27 cellular contexts compared by ENCODE assay signal in the genomic region with DNA sequence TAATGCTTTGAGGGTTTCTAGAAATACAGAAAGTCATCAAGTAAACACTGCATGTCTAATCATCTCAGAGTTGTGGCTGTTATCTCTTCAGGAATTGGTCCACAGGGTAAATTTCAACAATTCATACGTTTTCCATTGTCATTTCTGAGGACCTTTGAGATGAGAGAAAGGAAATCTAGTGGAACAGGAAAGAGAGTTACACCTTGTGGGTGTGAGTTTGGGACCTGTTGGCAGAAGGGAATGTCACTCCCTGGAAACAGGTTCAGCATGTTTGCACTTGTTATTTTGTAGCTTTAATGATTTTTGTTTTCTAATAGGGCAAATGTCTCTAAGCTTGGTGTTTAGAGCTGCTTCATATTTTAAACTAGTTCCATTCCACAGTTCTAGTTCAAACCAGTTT. TPM values are rescaled to one million over a fixed set of nuclear protein-coding genes. Genes with fewer than 3 reads are reported as not detected.
A peak's percentile ranks its signal among the peaks of the same experiment; 100 is the strongest.
DNase-seq lines count a peak whose midpoint lies in the region; ATAC-seq and TF ChIP-seq lines count a peak whose summit lies in the region.
"Had no signal": no experiment of that assay in that cellular context is flagged by ENCODE, and none has a peak within 500 bp of the region (broad histone marks: within the 10 kb centered on the region; RNA-seq: fewer than 3 reads in every experiment).

No MANE protein-coding gene starts in this region.

- TF ChIP-seq CTCF in IMR-90 (conservative IDR thresholded peaks at IDR 0.05; ENCODE audit: low read depth, low read length) (no peak), PC-3 (conservative IDR thresholded peaks at IDR 0.05; ENCODE audit: low read depth, low read length) (no peak), smooth muscle cell (IDR thresholded peaks at IDR 0.05; ENCODE audit: borderline replicate concordance, insufficient read depth, poor library complexity, severe bottlenecking) (no peak)

- H2AFZ ChIP-seq in IMR-90 (replicated peaks; ENCODE audit: low read length, poor library complexity) (no peak overlapping the region), PC-3 (ENCODE audit: low read length) (no peak overlapping the region), smooth muscle cell (ENCODE audit: low read depth) (no peak overlapping the region)
- H2AFZ ChIP-seq: hepatocyte had no signal

- dilution Hi-C loops in IMR-90 (cut with HindIII; ENCODE audit: low sequenced_read_pairs, unreplicated experiment): no loop called here

- no TSS peak for BruUV-seq in IMR-90 (replicated peaks; lab: Mats Ljungman, UMichigan)
- no TSS peak for BruUV-seq in PC-3 (replicated peaks; lab: Mats Ljungman, UMichigan)

- no peak overlapping the region for H4K91ac ChIP-seq in IMR-90 (ENCODE audit: insufficient read depth, low read depth, low read length)

- no peaks in the 10 kb centered on the region for H3K9me2 ChIP-seq in PC-3 (replicated peaks; ENCODE audit: low read length)

- no peak overlapping the region for H3K56ac ChIP-seq in IMR-90 (ENCODE audit: extremely low read depth, insufficient read depth, low read length)

- intact Hi-C loops in IMR-90 (cut with micrococcal nuclease): no loop called here
- intact Hi-C loops in PC-3 (cut with micrococcal nuclease): loop anchor here (5.0 kb wide), 1 partner anchor 301 kb away; a partner anchor contains a TSS

- H3K18ac ChIP-seq in IMR-90 (ENCODE audit: low read depth, low read length): no peak overlapping the region

- H2AK9ac ChIP-seq in IMR-90 (replicated peaks; ENCODE audit: low read depth, low read length, poor library complexity): no peak overlapping the region

- no peak for DNase-seq in IMR-90
- DNase-seq in PC-3: no peak
- no peak for DNase-seq in smooth muscle cell (lab: John Stamatoyannopoulos, UW; ENCODE audit: unreplicated experiment)
- DNase-seq in activated CD4-positive, CD25-positive, alpha-beta regulatory T cell treated with anti-CD3 and anti-CD28 coated beads, Interleukin-2, amount 50 U/mL, for 72 hours: no peak
- DNase-seq in mucosa of gallbladder (ENCODE audit: low spot score): no peak
- DNase-seq: activated CD4-positive, CD25-positive, alpha-beta regulatory T cell; activated CD8-positive, alpha-beta memory T cell treated with anti-CD3 and anti-CD28 coated beads, Interleukin-2, amount 10 ng/mL, durations not matched to agents 7 days and 5 days; activated naive CD4-positive, alpha-beta T cell treated with Interleukin-2 at 50 U/mL for 16 hours; body of pancreas; C1 segment of cervical spinal cord; Caco-2; NCI-H2107; NCI-H446; NCI-H748 treated with DMSO at 0.1 percent for 48 hours; pancreas; spleen; stimulated activated CD4-positive, alpha-beta T cell treated with anti-CD3 and anti-CD28 coated beads, Interleukin-2, amount 100 ng/mL, for 24 hours; stimulated activated CD8-positive, alpha-beta memory T cell treated with anti-CD3 and anti-CD28 coated beads, Interleukin-4, amount 100 ng/mL, for 48 hours; T-cell had no signal

- peaks cover 27 to 50% of the 10 kb centered on the region in 2 experiments for H3K79me1 ChIP-seq in IMR-90 (ENCODE audit: low read depth in 1 of 2, low read length in 2 of 2)

- H2BK15ac ChIP-seq in IMR-90 (ENCODE audit: low read depth, low read length): peak overlapping the region; percentile 78; the same call in 2 of the 3 replicates

- H2AK5ac ChIP-seq in IMR-90 (ENCODE audit: low read depth, low read length): peak overlapping the region; percentile 40; the same call in 1 of the 2 replicates

- peaks cover 3% of the 10 kb centered on the region; the same call in 1 of the 2 replicates for H3K36me3 ChIP-seq in IMR-90 (ENCODE audit: control insufficient read depth, insufficient read depth, low read length)
- peaks cover 11% of the 10 kb centered on the region; the same call in 1 of the 2 replicates for H3K36me3 ChIP-seq in PC-3 (ENCODE audit: low read depth, low read length)
- H3K36me3 ChIP-seq in esophagus (ENCODE audit: control insufficient read depth in 2 of 2, insufficient read depth in 2 of 2, low read length in 1 of 2): peaks cover 0 to 4% of the 10 kb centered on the region in 2 donors
- H3K36me3 ChIP-seq in smooth muscle cell (ENCODE audit: low read depth): peaks cover 7% of the 10 kb centered on the region
- H3K36me3 ChIP-seq: pancreas had no signal

- H3K27ac ChIP-seq in IMR-90 (ENCODE audit: insufficient read depth, low read length): no peak overlapping the region
- H3K27ac ChIP-seq in PC-3 (ENCODE audit: low read length): no peak overlapping the region
- peak overlapping the region; percentile 3 to 76 for H3K27ac ChIP-seq in esophagus (ENCODE audit: low read depth in 2 of 2, low read length in 1 of 2)
- peak overlapping the region; percentile 36 for H3K27ac ChIP-seq in smooth muscle cell (ENCODE audit: low read depth)
- H3K27ac ChIP-seq: HL-60, pancreas, tibial nerve had no signal

- no peak overlapping the region for H3K4ac ChIP-seq in IMR-90 (ENCODE audit: low read depth, low read length)

- H2BK20ac ChIP-seq in IMR-90 (ENCODE audit: low read depth, low read length): peak overlapping the region; percentile 34; the same call in 1 of the 2 replicates

- H3K4me2 ChIP-seq in IMR-90 (ENCODE audit: low read depth, low read length) (no peak overlapping the region), PC-3 (ENCODE audit: low read length) (peak overlapping the region; percentile 0; the same call in 1 of the 2 replicates), smooth muscle cell (no peak overlapping the region)
- H3K4me2 ChIP-seq: hepatocyte had no signal

- peaks cover 7% of the 10 kb centered on the region; the same call in 1 of the 2 replicates for H4K20me1 ChIP-seq in IMR-90 (ENCODE audit: insufficient read depth, low read length)
- H4K20me1 ChIP-seq in PC-3 (ENCODE audit: low read length): no peaks in the 10 kb centered on the region
- peaks cover 6% of the 10 kb centered on the region for H4K20me1 ChIP-seq in smooth muscle cell (ENCODE audit: low read depth)

- no peaks in the 10 kb centered on the region for H3K27me3 ChIP-seq in IMR-90 (ENCODE audit: control insufficient read depth, insufficient read depth, low read length)
- H3K27me3 ChIP-seq in PC-3 (ENCODE audit: low read length): no peaks in the 10 kb centered on the region
- no peaks in the 10 kb centered on the region for H3K27me3 ChIP-seq in esophagus (ENCODE audit: control insufficient read depth in 1 of 2, insufficient read depth in 2 of 2, low read length in 2 of 2)
- no peaks in the 10 kb centered on the region for H3K27me3 ChIP-seq in smooth muscle cell (ENCODE audit: low read depth)
- H3K27me3 ChIP-seq: body of pancreas, hepatocyte, pancreas, right atrium auricular region, spleen, tibial nerve had no signal

- H3K79me2 ChIP-seq in PC-3 (ENCODE audit: low read length) (peaks cover 48% of the 10 kb centered on the region), smooth muscle cell (ENCODE audit: low read depth) (peaks cover 48% of the 10 kb centered on the region)

- H3K14ac ChIP-seq in IMR-90 (replicated peaks; ENCODE audit: low read depth, low read length): no peak overlapping the region

- in situ Hi-C loops in IMR-90 (cut with MboI; ENCODE audit: low sequenced_read_pairs): no loop called here

- H3K4me1 ChIP-seq in IMR-90 (ENCODE audit: control insufficient read depth, insufficient read depth, low read length) (peaks cover 8% of the 10 kb centered on the region; the same call in 1 of the 2 replicates), PC-3 (ENCODE audit: insufficient read depth, low read length) (peaks cover 18% of the 10 kb centered on the region), esophagus (ENCODE audit: control insufficient read depth in 2 of 2, insufficient read depth in 2 of 2, low read length in 1 of 2) (no peaks in the 10 kb centered on the region), smooth muscle cell (ENCODE audit: low read depth) (peaks cover 13% of the 10 kb centered on the region)
- H3K4me1 ChIP-seq: Caco-2 had no signal

- H3F3A ChIP-seq in PC-3 (ENCODE audit: low read length, unreplicated experiment) (no peaks in the 10 kb centered on the region), smooth muscle cell (ENCODE audit: low read depth) (peaks cover 21% of the 10 kb centered on the region)

- no peak for TF ChIP-seq RAD21 in IMR-90 (IDR thresholded peaks at IDR 0.05; ENCODE audit: low read length)

- H3K4me3 ChIP-seq in IMR-90 (ENCODE audit: insufficient read depth, low read depth, low read length): no peak overlapping the region
- H3K4me3 ChIP-seq in PC-3 (ENCODE audit: low read length): no peak overlapping the region
- no peak overlapping the region for H3K4me3 ChIP-seq in esophagus (ENCODE audit: low read depth in 1 of 2, low read length in 2 of 2)
- no peak overlapping the region for H3K4me3 ChIP-seq in smooth muscle cell
- H3K4me3 ChIP-seq: body of pancreas, hepatocyte, pancreas, right atrium auricular region, spleen, tibial nerve had no signal

- H3K9me3 ChIP-seq in IMR-90 (ENCODE audit: control insufficient read depth, insufficient read depth, low read length): no peaks in the 10 kb centered on the region
- no peaks in the 10 kb centered on the region for H3K9me3 ChIP-seq in PC-3 (ENCODE audit: low read length)
- H3K9me3 ChIP-seq in esophagus (ENCODE audit: control insufficient read depth in 2 of 2, insufficient read depth in 1 of 2, low read depth in 1 of 2, low read length in 1 of 2): no peaks in the 10 kb centered on the region
- no peaks in the 10 kb centered on the region for H3K9me3 ChIP-seq in smooth muscle cell (replicated peaks; ENCODE audit: low read depth)
- H3K9me3 ChIP-seq: body of pancreas, Caco-2, pancreas, right atrium auricular region, spleen, tibial nerve had no signal

- no peak for ATAC-seq in IMR-90 (ENCODE audit: low read depth)
- no peak for ATAC-seq in PC-3
- ATAC-seq in HG02973 (IDR thresholded peaks at IDR 0.05; ENCODE audit: unreplicated experiment): no peak
- ATAC-seq: activated CD8-positive, alpha-beta memory T cell treated with anti-CD3 and anti-CD28 coated beads, Interleukin-2, amount 10 ng/mL, durations not matched to agents 7 days and 5 days; body of pancreas; pancreas; T-cell had no signal

- peak overlapping the region; percentile 48 for H2BK5ac ChIP-seq in IMR-90 (ENCODE audit: low read depth, low read length, poor library complexity, severe bottlenecking)

- CTCF ChIA-PET in IMR-90 (lab: Yijun Ruan, JAX): no interaction called here
- CTCF ChIA-PET in PC-3 (lab: Charles Lee): no interaction called here

- no CpG with 5 or more reads among the region's 1 CpG for WGBS in IMR-90 (ENCODE audit: extremely low coverage in 2 of 2, insufficient read length in 1 of 2), 2 experiments
- WGBS in esophagus, 2 donors: 30 to 36% methylated on average over 1 of the region's 1 CpG
- 80% methylated on average over 1 of the region's 1 CpG for WGBS in smooth muscle cell (ENCODE audit: low lambda C conversion rate)

- no peak overlapping the region for H2BK120ac ChIP-seq in IMR-90 (ENCODE audit: low read depth, low read length)

- TF ChIP-seq POLR2A in IMR-90 (IDR thresholded peaks at IDR 0.05; ENCODE audit: low read depth, low read length): no peak

- H4K5ac ChIP-seq in IMR-90 (ENCODE audit: low read depth, low read length): no peak overlapping the region

- H3K9me1 ChIP-seq in IMR-90 (ENCODE audit: insufficient read depth, low read length): peaks cover 4% of the 10 kb centered on the region

- H3K9ac ChIP-seq in IMR-90 (ENCODE audit: low read depth, low read length) (no peak overlapping the region), PC-3 (ENCODE audit: low read length) (no peak overlapping the region), smooth muscle cell (ENCODE audit: low read depth) (no peak overlapping the region)

- POLR2A ChIA-PET in IMR-90 (lab: Charles Lee; ENCODE audit: unreplicated experiment): no interaction called here
- POLR2A ChIA-PET in PC-3 (lab: Charles Lee; ENCODE audit: unreplicated experiment): no interaction called here

- H4K8ac ChIP-seq in IMR-90 (ENCODE audit: low read depth in 2 of 2, low read length in 2 of 2): no peak overlapping the region; a peak in 1 of 4 replicates

- H3K23ac ChIP-seq in IMR-90 (ENCODE audit: low read depth, low read length): peak overlapping the region; percentile 59; the same call in 1 of the 2 replicates

RNA-seq across cellular contexts. Expression of a gene that starts 5.5 kb away (rescaled TPM):
- total RNA-seq in IMR-90 (2012; rRNA removed): 27.5 and 32.1 TPM in 2 replicates
- polyA plus RNA-seq in IMR-90 (2012; rRNA removed): 19.2 and 21.6 TPM in 2 replicates
- polyA plus RNA-seq in IMR-90 (2012; cell fraction: cytosol; rRNA removed): 5.6 and 6.3 TPM in 2 replicates
- 1.5 and 11.9 TPM in 2 replicates for polyA plus RNA-seq in IMR-90 (2012; cell fraction: nucleus; rRNA removed; ENCODE audit: low replicate concordance)
- 21.0 and 27.7 TPM in 2 replicates for total RNA-seq in PC-3 (2014; rRNA removed)
- polyA plus RNA-seq in esophagus: 10 to 100 TPM in 1 of 2 donors, 1 to 10 TPM in 1; 7.7 to 14.7 TPM
- 31.6 and 45.8 TPM in 2 replicates for total RNA-seq in smooth muscle cell
- 22.4 and 24.2 TPM in 2 replicates for polyA plus RNA-seq in smooth muscle cell
- total RNA-seq in mucosa of gallbladder: 50.1 TPM

RNA-seq across cellular contexts. Expression of a gene that starts 17.8 kb away (rescaled TPM):
- 0.28 and 0.54 TPM in 2 replicates for total RNA-seq in IMR-90 (2012; rRNA removed)
- 1.6 and 1.7 TPM in 2 replicates for polyA plus RNA-seq in IMR-90 (2012; rRNA removed)
- 0.73 and 0.91 TPM in 2 replicates for polyA plus RNA-seq in IMR-90 (2012; cell fraction: cytosol; rRNA removed)
- 1.6 and 2.2 TPM in 2 replicates for polyA plus RNA-seq in IMR-90 (2012; cell fraction: nucleus; rRNA removed; ENCODE audit: low replicate concordance)
- total RNA-seq in PC-3 (2014; rRNA removed): 0.35 and 0.80 TPM in 2 replicates
- polyA plus RNA-seq in esophagus: under 1 TPM; 0.24 to 0.25 TPM
- total RNA-seq in smooth muscle cell: 3.5 and 4.8 TPM in 2 replicates
- polyA plus RNA-seq in smooth muscle cell: 2.6 and 3.5 TPM in 2 replicates
- total RNA-seq in mucosa of gallbladder: 127 TPM
- total RNA-seq: G401, SK-MEL-5 had no signal

RNA-seq across cellular contexts. Expression of a gene that starts 20.3 kb away (rescaled TPM):
- total RNA-seq in IMR-90 (2012; rRNA removed) (13.1 and 81.4 TPM in 2 replicates), PC-3 (2014; rRNA removed) (23.5 and 32.0 TPM in 2 replicates), smooth muscle cell (110 and 165 TPM in 2 replicates), mucosa of gallbladder (41.3 TPM)
- polyA plus RNA-seq in IMR-90 (2012; rRNA removed) (28.0 and 42.5 TPM in 2 replicates), esophagus (10 to 100 TPM; 20.2 to 33.9 TPM), smooth muscle cell (30.1 and 30.3 TPM in 2 replicates)
- 1.3 and 3.0 TPM in 2 replicates for polyA plus RNA-seq in IMR-90 (2012; cell fraction: cytosol; rRNA removed)
- 0.79 and 5.5 TPM in 2 replicates for polyA plus RNA-seq in IMR-90 (2012; cell fraction: nucleus; rRNA removed; ENCODE audit: low replicate concordance)

RNA-seq across cellular contexts. Expression of a gene that starts 54.2 kb away (rescaled TPM):
- 17.4 and 23.3 TPM in 2 replicates for total RNA-seq in IMR-90 (2012; rRNA removed)
- 7.4 and 8.2 TPM in 2 replicates for polyA plus RNA-seq in IMR-90 (2012; rRNA removed)
- polyA plus RNA-seq in IMR-90 (2012; cell fraction: cytosol; rRNA removed): 1.5 and 2.0 TPM in 2 replicates
- 3.0 and 15.5 TPM in 2 replicates for polyA plus RNA-seq in IMR-90 (2012; cell fraction: nucleus; rRNA removed; ENCODE audit: low replicate concordance)
- 6.2 and 7.7 TPM in 2 replicates for total RNA-seq in PC-3 (2014; rRNA removed)
- polyA plus RNA-seq in esophagus: 1 to 10 TPM; 6.4 to 8.4 TPM
- total RNA-seq in smooth muscle cell: 14.9 and 16.0 TPM in 2 replicates
- 5.8 and 8.5 TPM in 2 replicates for polyA plus RNA-seq in smooth muscle cell
- total RNA-seq in mucosa of gallbladder: 19.1 TPM

Comparison
In these comparisons a context has a peak if more than half of its experiments do, and no peak if none do; other contexts are left out.
1. H3K27ac ChIP-seq: peak in esophagus (2 of 2) and smooth muscle cell (single experiment); none in IMR-90 (single experiment) and PC-3 (single experiment).
2. RNA of a gene that starts 17.8 kb away (total RNA-seq): 127 TPM in mucosa of gallbladder (single experiment); 3.5 to 4.8 TPM in smooth muscle cell, 0.35 to 0.80 TPM in PC-3 and 0.28 to 0.54 TPM in IMR-90; every median in the first group is over 10 times any median in the second.